In genomic region chr9:92954078-92954861, GRCh38 we compare ENCODE assay signal across 8 cellular contexts. TPM values are rescaled to one million over a fixed set of nuclear protein-coding genes. Genes with fewer than 3 reads are reported as not detected.
DNase-seq lines count a peak whose midpoint lies in the region; ATAC-seq and TF ChIP-seq lines count a peak whose summit lies in the region.

No MANE protein-coding gene starts in this region.

- H3K36me3 ChIP-seq in body of pancreas (replicated peaks in 1 of 2; ENCODE audit: insufficient read depth in 1 of 2, low read depth in 2 of 2) (no peaks in the 10 kb centered on the region), osteoblast (ENCODE audit: insufficient read depth, low read length) (no peaks in the 10 kb centered on the region), aorta (ENCODE audit: control insufficient read depth in 1 of 2, insufficient read depth in 2 of 2, low read length in 1 of 2) (no peaks in the 10 kb centered on the region)

- H3K27ac ChIP-seq in body of pancreas (peak overlapping the region in 1 of 4 donors; percentile 20), osteoblast (ENCODE audit: low read depth, low read length) (no peak overlapping the region), aorta (ENCODE audit: low read depth in 1 of 2, low read length in 2 of 2) (no peak overlapping the region)

- H3K79me2 ChIP-seq in osteoblast (ENCODE audit: insufficient read depth, low read length): no peaks in the 10 kb centered on the region

- 74 to 75% methylated on average over 9 to 10 of the region's 10 CpGs for WGBS in body of pancreas, 2 donors
- 74% methylated on average over 10 of the region's 10 CpGs for WGBS in aorta, 2 donors

- H3K4me2 ChIP-seq in osteoblast (ENCODE audit: insufficient read depth, low read length): peak overlapping the region; percentile 58

- H3K4me1 ChIP-seq in body of pancreas: no peaks in the 10 kb centered on the region
- H3K4me1 ChIP-seq in osteoblast (ENCODE audit: insufficient read depth, low read length): peaks cover 15% of the 10 kb centered on the region
- no peaks in the 10 kb centered on the region for H3K4me1 ChIP-seq in aorta (ENCODE audit: control insufficient read depth in 1 of 2, insufficient read depth in 2 of 2, low read length in 2 of 2)

- H3K27me3 ChIP-seq in body of pancreas (no peaks in the 10 kb centered on the region), osteoblast (ENCODE audit: insufficient read depth, low read length) (peaks cover 4% of the 10 kb centered on the region), aorta (ENCODE audit: control insufficient read depth in 1 of 2, insufficient read depth in 2 of 2, low read length in 1 of 2) (no peaks in the 10 kb centered on the region)

- H3K4me3 ChIP-seq in body of pancreas: no peak overlapping the region
- H3K4me3 ChIP-seq in osteoblast (ENCODE audit: insufficient read depth, low read length): peak overlapping the region; percentile 23
- no peak overlapping the region for H3K4me3 ChIP-seq in aorta (ENCODE audit: low read length in 2 of 2)

- H3K9me3 ChIP-seq in body of pancreas: no peaks in the 10 kb centered on the region
- no peaks in the 10 kb centered on the region for H3K9me3 ChIP-seq in osteoblast (ENCODE audit: low read depth, low read length)
- H3K9me3 ChIP-seq in aorta (ENCODE audit: control insufficient read depth, low read length): no peaks in the 10 kb centered on the region

- H3K36me3 Mint-ChIP-seq in Calu3 (ENCODE audit: insufficient read depth, unreplicated experiment): peaks cover 6% of the 10 kb centered on the region
- H3K36me3 Mint-ChIP-seq in T-helper 2 cell treated with Interferon-gamma antibody and Interleukin-4, amounts not matched to agents 5 μg/mL and 100 μg/mL, for 36 hours (ENCODE audit: low read depth): peaks cover 1% of the 10 kb centered on the region

- no peaks in the 10 kb centered on the region for H3K9me3 Mint-ChIP-seq in Calu3 (ENCODE audit: low read depth, unreplicated experiment)
- H3K9me3 Mint-ChIP-seq in T-helper 2 cell treated with Interferon-gamma antibody and Interleukin-4, amounts not matched to agents 5 μg/mL and 100 μg/mL, for 36 hours: no peaks in the 10 kb centered on the region

- ATAC-seq in HG03175 (IDR thresholded peaks at IDR 0.05; ENCODE audit: unreplicated experiment) (peak; percentile 56), body of pancreas (peak; percentile 35), GM18505 (IDR thresholded peaks at IDR 0.05; ENCODE audit: unreplicated experiment) (no peak), aorta (ENCODE audit: low FRiP score) (no peak)

- no peak for TF ChIP-seq POLR2A in body of pancreas (IDR thresholded peaks at IDR 0.05)
- no peak for TF ChIP-seq POLR2A in GM18505 (IDR thresholded peaks at IDR 0.05; ENCODE audit: borderline replicate concordance, extremely low read depth, insufficient read depth, insufficient read length)

- TF ChIP-seq CTCF in Calu3 (IDR thresholded peaks at IDR 0.05; ENCODE audit: unreplicated experiment) (no peak), body of pancreas (IDR thresholded peaks at IDR 0.05) (no peak), osteoblast (IDR thresholded peaks at IDR 0.05; ENCODE audit: extremely low read depth, low read depth, low read length) (no peak)

- peak; percentile 79 for DNase-seq in Calu3
- DNase-seq in T-helper 2 cell treated with Interferon-gamma antibody and Interleukin-4, amounts not matched to agents 5 μg/mL and 100 μg/mL, for 36 hours (ENCODE audit: low spot score): peak; percentile 77
- DNase-seq in body of pancreas: peak in 2 of 4 donors; percentile 31 to 49
- DNase-seq in osteoblast (ENCODE audit: insufficient read length, low spot score, missing footprints): peak; percentile 10
- no peak for DNase-seq in aorta
- DNase-seq in NCI-H187 treated with DMSO at 0.1 percent for 48 hours (lab: John Stamatoyannopoulos, UW): no peak

- H4K20me1 ChIP-seq in osteoblast (ENCODE audit: insufficient read depth, low read length): no peaks in the 10 kb centered on the region

- peaks cover 12% of the 10 kb centered on the region for H3K4me1 Mint-ChIP-seq in Calu3 (ENCODE audit: low read depth, unreplicated experiment)
- peaks cover 50% of the 10 kb centered on the region for H3K4me1 Mint-ChIP-seq in T-helper 2 cell treated with Interferon-gamma antibody and Interleukin-4, amounts not matched to agents 5 μg/mL and 100 μg/mL, for 36 hours (ENCODE audit: low read depth)

- peak overlapping the region; percentile 48 for H3K4me3 Mint-ChIP-seq in Calu3 (ENCODE audit: low read depth, unreplicated experiment)
- peak overlapping the region; percentile 83 for H3K4me3 Mint-ChIP-seq in T-helper 2 cell treated with Interferon-gamma antibody and Interleukin-4, amounts not matched to agents 5 μg/mL and 100 μg/mL, for 36 hours

- CTCF ChIA-PET in Calu3 (lab: Charles Lee): interaction anchor here (0.9 to 1.5 kb wide), 3 partner anchors 20 to 145 kb away, joined by 3 to 4 read pairs (median 3); no protein-coding TSS in a partner anchor

- no peaks in the 10 kb centered on the region for H3K27me3 Mint-ChIP-seq in Calu3 (ENCODE audit: unreplicated experiment)
- peaks cover 10% of the 10 kb centered on the region for H3K27me3 Mint-ChIP-seq in T-helper 2 cell treated with Interferon-gamma antibody and Interleukin-4, amounts not matched to agents 5 μg/mL and 100 μg/mL, for 36 hours (ENCODE audit: low read depth)

- BruUV-seq in Calu3 (replicated peaks; lab: Mats Ljungman, UMichigan): no TSS peak

- H3K27ac Mint-ChIP-seq in Calu3 (ENCODE audit: unreplicated experiment): peak overlapping the region; percentile 58
- peak overlapping the region; percentile 90 for H3K27ac Mint-ChIP-seq in T-helper 2 cell treated with Interferon-gamma antibody and Interleukin-4, amounts not matched to agents 5 μg/mL and 100 μg/mL, for 36 hours

- no peak overlapping the region for H2AFZ ChIP-seq in osteoblast (ENCODE audit: low read length)

- intact Hi-C loops in Calu3 (cut with micrococcal nuclease; ENCODE audit: unreplicated experiment): loop anchor here (10.0 kb wide), 1 partner anchor 141 kb away; the partner anchor contains the start of gene CARD19
- intact Hi-C loops in body of pancreas (cut with DNase I): no loop called here
- intact Hi-C loops in aorta (cut with DNase I): no loop called here

RNA-seq across cellular contexts. Expression of gene FGD3, which starts 6.9 kb away (rescaled TPM):
- total RNA-seq in Calu3 (2022): 3.1 and 4.5 TPM in 2 replicates
- total RNA-seq in body of pancreas: 10 to 100 TPM; 12.2 to 13.2 TPM
- total RNA-seq in osteoblast: under 0.01 TPM in 1 of 2 replicates, not detected in the other
- total RNA-seq in aorta: 10 to 100 TPM in 1 of 2 donors, 1 to 10 TPM in 1; 8.6 to 13.4 TPM
- polyA plus RNA-seq in aorta: 1 to 10 TPM in 1 of 2 donors, under 1 TPM in 1; 0.69 to 3.0 TPM

Comparison
In these comparisons a context has a peak if more than half of its experiments do, and no peak if none do; other contexts are left out.
1. DNase-seq: peak in Calu3 (single experiment), T-helper 2 cell treated with Interferon-gamma antibody and Interleukin-4, amounts not matched to agents 5 μg/mL and 100 μg/mL, for 36 hours (single experiment) and osteoblast (single experiment); none in aorta (0 of 2) and NCI-H187 treated with DMSO at 0.1 percent for 48 hours (single experiment).
2. ATAC-seq: peak in HG03175 (single experiment) and body of pancreas (single experiment); none in GM18505 (single experiment) and aorta (single experiment).